In the genomic region with DNA sequence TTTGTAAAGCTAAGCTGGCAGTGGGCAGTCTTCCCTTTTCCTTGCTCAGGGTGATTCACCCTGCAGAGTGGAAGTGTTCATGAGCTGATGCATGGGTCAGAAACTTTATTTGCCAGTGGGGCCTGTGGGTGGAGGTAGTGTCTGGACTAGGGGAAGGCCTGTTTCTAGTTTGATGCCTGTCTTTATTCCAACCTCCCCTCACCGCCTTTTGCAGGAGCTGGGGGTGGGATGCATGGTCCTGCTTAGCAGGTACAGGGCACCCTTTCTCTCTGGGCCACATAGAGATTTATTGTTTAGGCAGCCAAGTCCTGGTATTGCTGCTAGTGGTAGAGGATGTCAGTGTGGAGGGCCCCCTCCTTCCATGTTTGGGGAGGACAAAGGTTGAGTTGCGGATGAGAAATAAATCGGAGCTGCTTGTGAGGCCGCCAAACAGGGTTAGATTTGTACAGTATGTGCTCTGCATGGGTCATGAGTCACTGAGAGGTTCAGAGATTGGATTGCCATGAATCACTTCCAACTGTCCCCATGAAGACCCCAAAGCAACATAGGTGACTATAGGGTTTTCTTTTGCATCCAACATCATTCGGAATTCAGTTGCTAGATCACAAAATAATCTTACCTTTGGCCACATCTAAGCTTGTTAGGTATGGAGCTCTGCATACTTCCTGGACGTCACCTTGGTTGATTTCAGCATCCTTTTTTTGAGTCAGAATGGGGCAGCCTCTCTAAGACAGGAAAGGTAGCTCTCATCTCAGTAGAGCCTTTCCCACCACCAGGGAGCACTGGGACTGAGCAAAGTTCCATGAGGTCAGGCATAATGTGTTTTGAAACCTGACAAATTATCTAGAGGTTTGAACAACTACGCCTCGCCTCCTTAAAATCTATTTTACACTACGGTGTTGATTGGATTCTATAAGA, we compare ENCODE assay signal across 1 cellular context.
TF ChIP-seq lines count a peak whose summit lies in the region.

No MANE protein-coding gene starts in this region.

TF ChIP-seq in HepG2, 621 proteins besides CTCF, POLR2A, EP300 and RAD21 (continued from another document):
- TF ChIP-seq ZNF142 (CRISPR knock-in tag; IDR thresholded peaks at IDR 0.05) = no peak; the same call in 1 of the 2 replicates
- TF ChIP-seq ZNF362 (CRISPR knock-in tag; IDR thresholded peaks at IDR 0.05; ENCODE audit: borderline replicate concordance) = peak; percentile 62; the same call in 1 of the 2 replicates
- TF ChIP-seq, protein P1, sequence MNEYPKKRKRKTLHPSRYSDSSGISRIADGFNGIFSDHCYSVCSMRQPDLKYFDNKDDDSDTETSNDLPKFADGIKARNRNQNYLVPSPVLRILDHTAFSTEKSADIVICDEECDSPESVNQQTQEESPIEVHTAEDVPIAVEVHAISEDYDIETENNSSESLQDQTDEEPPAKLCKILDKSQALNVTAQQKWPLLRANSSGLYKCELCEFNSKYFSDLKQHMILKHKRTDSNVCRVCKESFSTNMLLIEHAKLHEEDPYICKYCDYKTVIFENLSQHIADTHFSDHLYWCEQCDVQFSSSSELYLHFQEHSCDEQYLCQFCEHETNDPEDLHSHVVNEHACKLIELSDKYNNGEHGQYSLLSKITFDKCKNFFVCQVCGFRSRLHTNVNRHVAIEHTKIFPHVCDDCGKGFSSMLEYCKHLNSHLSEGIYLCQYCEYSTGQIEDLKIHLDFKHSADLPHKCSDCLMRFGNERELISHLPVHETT (CRISPR knock-in tag; conservative IDR thresholded peaks at IDR 0.05) = no peak
